In genomic region chr13:28548872-28549271, GRCh38 we compare ENCODE assay signal across 1 cellular context.
TF ChIP-seq lines count a peak whose summit lies in the region.

No MANE protein-coding gene starts in this region.

TF ChIP-seq in IMR-90, 13 proteins besides CTCF, POLR2A, EP300 and RAD21 (continued from another document):
- TF ChIP-seq ELK1 (IDR thresholded peaks at IDR 0.05; ENCODE audit: borderline replicate concordance, low read depth, low read length) = no peak
- TF ChIP-seq SMC3 (IDR thresholded peaks at IDR 0.05; ENCODE audit: low read depth, low read length) = no peak
